ENCODE assay signal across 7 cellular contexts in genomic region chr12:98597313-98597712, GRCh38. TPM values are rescaled to one million over a fixed set of nuclear protein-coding genes. Genes with fewer than 3 reads are reported as not detected.
DNase-seq lines count a peak whose midpoint lies in the region; ATAC-seq, FAIRE-seq and TF ChIP-seq lines count a peak whose summit lies in the region.
"Not testable (repeated sequence)": the region's sequence is repeated elsewhere in the genome, so short reads cannot be mapped to it uniquely, and the experiment has no call there.

No MANE protein-coding gene starts in this region.

- not testable (repeated sequence) for H3F3A ChIP-seq in Loucy (ENCODE audit: low read depth)

- peaks cover 23% of the 10 kb centered on the region for H3K4me1 Mint-ChIP-seq in activated CD4-positive, alpha-beta T cell treated with anti-CD3 and anti-CD28 coated beads for 36 hours
- H3K4me1 Mint-ChIP-seq in activated naive CD4-positive, alpha-beta T cell treated with anti-CD3 and anti-CD28 coated beads, Interleukin-2, amount 50 U/mL, for 24 hours = peaks cover 34% of the 10 kb centered on the region
- H3K4me1 Mint-ChIP-seq in naive B cell = peaks cover 21 to 31% (median 29%) of the 10 kb centered on the region in 3 donors

- not testable (repeated sequence) for TF ChIP-seq POLR2A in K562 (conservative IDR thresholded peaks at IDR 0.05)

- ATAC-seq in DND-41 (ENCODE audit: insufficient read depth, low read depth); activated CD4-positive, alpha-beta T cell treated with anti-CD3 and anti-CD28 coated beads for 36 hours; K562; naive B cell (ENCODE audit: low read depth in 2 of 2); psoas muscle: not testable (repeated sequence)

- H3K4me3 Mint-ChIP-seq in activated CD4-positive, alpha-beta T cell treated with anti-CD3 and anti-CD28 coated beads for 36 hours = not testable (repeated sequence)
- peak overlapping the region; percentile 70 for H3K4me3 Mint-ChIP-seq in activated naive CD4-positive, alpha-beta T cell treated with anti-CD3 and anti-CD28 coated beads, Interleukin-2, amount 50 U/mL, for 24 hours
- peak overlapping the region in 2 of 8 donors; percentile 15 to 33 for H3K4me3 Mint-ChIP-seq in naive B cell

- H4K20me1 ChIP-seq in DND-41 (ENCODE audit: insufficient read depth, low read length) (peaks cover 42% of the 10 kb centered on the region), Loucy (ENCODE audit: insufficient read depth, low read length, poor library complexity, severe bottlenecking) (peaks cover 75% of the 10 kb centered on the region), K562 (replicated peaks; ENCODE audit: control insufficient read depth, insufficient read depth, low read length) (peaks cover 29% of the 10 kb centered on the region)

- not testable (repeated sequence) for H3K9ac ChIP-seq in DND-41 (ENCODE audit: low read depth, low read length); K562 (ENCODE audit: insufficient read depth in 1 of 2, low read depth in 2 of 2, low read length in 2 of 2)
- H3K9ac ChIP-seq in Loucy (ENCODE audit: low read depth, low read length, poor library complexity, severe bottlenecking) = peak overlapping the region; percentile 99

- not testable (repeated sequence) for BruUV-seq in K562 (replicated peaks; lab: Mats Ljungman, UMichigan)

- in situ Hi-C loops in K562 (cut with MboI) = not testable (repeated sequence)

- intact Hi-C loops in activated CD4-positive, alpha-beta T cell treated with anti-CD3 and anti-CD28 coated beads for 36 hours (cut with DNase I, micrococcal nuclease) = loop anchor here (2.0 to 10.0 kb wide), 2 partner anchors 53 to 69 kb away; no protein-coding TSS in a partner anchor
- intact Hi-C loops in K562 (cut with micrococcal nuclease); psoas muscle (cut with DNase I): not testable (repeated sequence)

- peaks cover 51% of the 10 kb centered on the region for H3K79me2 ChIP-seq in DND-41 (ENCODE audit: insufficient read depth, low read length)
- peaks cover 75% of the 10 kb centered on the region for H3K79me2 ChIP-seq in Loucy (ENCODE audit: insufficient read depth, low read length)
- peaks cover 69% of the 10 kb centered on the region for H3K79me2 ChIP-seq in K562 (ENCODE audit: control insufficient read depth, insufficient read depth, low read length)

- H3K36me3 ChIP-seq in DND-41 (ENCODE audit: insufficient read depth, low read length) (peaks cover 79% of the 10 kb centered on the region), Loucy (ENCODE audit: insufficient read depth, low read length) (peaks cover 65% of the 10 kb centered on the region), K562 (ENCODE audit: control insufficient read depth, insufficient read depth, low read length) (peaks cover 85% of the 10 kb centered on the region), psoas muscle (ENCODE audit: insufficient read depth in 1 of 2, low read depth in 1 of 2) (peaks cover 21 to 73% of the 10 kb centered on the region in 2 donors)

- H3K27me3 Mint-ChIP-seq in activated CD4-positive, alpha-beta T cell treated with anti-CD3 and anti-CD28 coated beads for 36 hours; activated naive CD4-positive, alpha-beta T cell treated with anti-CD3 and anti-CD28 coated beads, Interleukin-2, amount 50 U/mL, for 24 hours; naive B cell: not testable (repeated sequence)

- not testable (repeated sequence) for FAIRE-seq in K562 (lab: Jason Lieb, UNC)

- CTCF ChIA-PET in activated CD4-positive, alpha-beta T cell treated with anti-CD3 and anti-CD28 coated beads for 36 hours (lab: Charles Lee) = interaction anchor here (1.2 kb wide), 1 partner anchor 174 kb away, joined by 3 read pairs; no protein-coding TSS in a partner anchor
- CTCF ChIA-PET in K562 (lab: Yijun Ruan, JAX; ENCODE audit: low intra/inter-chr PET ratio) = not testable (repeated sequence)

- H3K27me3 ChIP-seq in DND-41 (ENCODE audit: insufficient read depth, low read length, poor library complexity); Loucy (ENCODE audit: insufficient read depth, low read length, poor library complexity, severe bottlenecking); K562 (ENCODE audit: control insufficient read depth in 2 of 2, insufficient read depth in 2 of 2, low read length in 2 of 2); psoas muscle (ENCODE audit: insufficient read depth in 3 of 3, low read length in 2 of 3): not testable (repeated sequence)

- H3K27ac ChIP-seq in DND-41 (ENCODE audit: low read length); K562 (ENCODE audit: extremely low read depth, low read depth, low read length); psoas muscle: not testable (repeated sequence)

- not testable (repeated sequence) for H3K9me3 ChIP-seq in DND-41 (ENCODE audit: insufficient read depth, low read length, severe bottlenecking); Loucy (ENCODE audit: insufficient read depth, low read depth, low read length); K562 (replicated peaks; ENCODE audit: control insufficient read depth, insufficient read depth, low read depth, low read length); psoas muscle

- not testable (repeated sequence) for H3K9me1 ChIP-seq in K562 (ENCODE audit: control insufficient read depth, insufficient read depth, low read length)

- H3K36me3 Mint-ChIP-seq in activated CD4-positive, alpha-beta T cell treated with anti-CD3 and anti-CD28 coated beads for 36 hours (ENCODE audit: low read depth) = peaks cover 71% of the 10 kb centered on the region
- peaks cover 17% of the 10 kb centered on the region for H3K36me3 Mint-ChIP-seq in activated naive CD4-positive, alpha-beta T cell treated with anti-CD3 and anti-CD28 coated beads, Interleukin-2, amount 50 U/mL, for 24 hours
- not testable (repeated sequence) for H3K36me3 Mint-ChIP-seq in naive B cell

- not testable (repeated sequence) for TF ChIP-seq RAD21 in K562 (CRISPR knock-in tag; conservative IDR thresholded peaks at IDR 0.05 in 1 of 2, IDR thresholded peaks at IDR 0.05 in 1 of 2)

- POLR2A ChIA-PET in activated CD4-positive, alpha-beta T cell treated with anti-CD3 and anti-CD28 coated beads for 36 hours (lab: Charles Lee) = interaction anchor here (0.6 kb wide), 1 partner anchor 49 kb away, joined by 3 read pairs; no protein-coding TSS in a partner anchor
- POLR2A ChIA-PET in K562 (lab: Yijun Ruan, JAX) = interaction anchor here (0.6 to 7.2 kb wide), 6 partner anchors 9 to 141 kb away, joined by 3 to 96 read pairs (median 4); no protein-coding TSS in a partner anchor

- TF ChIP-seq EP300 in K562 (IDR thresholded peaks at IDR 0.05; ENCODE audit: low read length) = not testable (repeated sequence)

- not testable (repeated sequence) for TF ChIP-seq CTCF in DND-41 (IDR thresholded peaks at IDR 0.05; ENCODE audit: borderline replicate concordance, extremely low read depth, low read length, poor library complexity, severe bottlenecking); Loucy (conservative IDR thresholded peaks at IDR 0.05; ENCODE audit: low read length); K562 (IDR thresholded peaks at IDR 0.05 in 2 of 3, conservative IDR thresholded peaks at IDR 0.05 in 1 of 3; ENCODE audit: insufficient read depth in 2 of 3, low read depth in 1 of 3, low read length in 3 of 3); psoas muscle (IDR thresholded peaks at IDR 0.05)

- H2AFZ ChIP-seq in DND-41 (ENCODE audit: low read depth, low read length); Loucy (ENCODE audit: low read length); K562 (ENCODE audit: low read depth, low read length): not testable (repeated sequence)

- peak overlapping the region; percentile 82; the same call in 1 of the 2 replicates for H3K4me2 ChIP-seq in DND-41 (ENCODE audit: insufficient read depth, low read length)
- H3K4me2 ChIP-seq in Loucy (ENCODE audit: low read depth, low read length, poor library complexity, severe bottlenecking) = peak overlapping the region; percentile 95
- H3K4me2 ChIP-seq in K562 (ENCODE audit: insufficient read depth, low read length) = not testable (repeated sequence)

- peak overlapping the region; percentile 31 for H3K27ac Mint-ChIP-seq in activated CD4-positive, alpha-beta T cell treated with anti-CD3 and anti-CD28 coated beads for 36 hours
- H3K27ac Mint-ChIP-seq in activated naive CD4-positive, alpha-beta T cell treated with anti-CD3 and anti-CD28 coated beads, Interleukin-2, amount 50 U/mL, for 24 hours = not testable (repeated sequence)
- peak overlapping the region in 4 of 6 donors; percentile 37 to 76 (median 58) for H3K27ac Mint-ChIP-seq in naive B cell

- not testable (repeated sequence) for H3K9me3 Mint-ChIP-seq in activated CD4-positive, alpha-beta T cell treated with anti-CD3 and anti-CD28 coated beads for 36 hours (ENCODE audit: low read depth); activated naive CD4-positive, alpha-beta T cell treated with anti-CD3 and anti-CD28 coated beads, Interleukin-2, amount 50 U/mL, for 24 hours; naive B cell

- DNase-seq in DND-41; activated CD4-positive, alpha-beta T cell treated with anti-CD3 and anti-CD28 coated beads for 36 hours; K562 (ENCODE audit: extremely low read depth in 1 of 4, low spot score in 3 of 4); naive B cell; psoas muscle: not testable (repeated sequence)

- 94% methylated on average over 4 of the region's 5 CpGs for WGBS in K562 (ENCODE audit: insufficient coverage, low coverage, missing lambda C conversion rate)
- 77 to 80% (median 78%) methylated on average over 5 of the region's 5 CpGs for WGBS in psoas muscle, 3 donors

- H3K9me2 ChIP-seq in Loucy (replicated peaks; ENCODE audit: low read depth, low read length) = not testable (repeated sequence)

- not testable (repeated sequence) for H3K4me3 ChIP-seq in DND-41 (ENCODE audit: low read depth in 1 of 2, low read length in 2 of 2); K562
- H3K4me3 ChIP-seq in Loucy (ENCODE audit: low read length, poor library complexity, severe bottlenecking) = peak overlapping the region; percentile 85
- H3K4me3 ChIP-seq in psoas muscle = peak overlapping the region; percentile 98

- peaks cover 29% of the 10 kb centered on the region for H3K4me1 ChIP-seq in DND-41 (ENCODE audit: insufficient read depth, low read length)
- H3K4me1 ChIP-seq in Loucy (ENCODE audit: insufficient read depth, low read length, poor library complexity, severe bottlenecking) = peaks cover 18% of the 10 kb centered on the region
- peaks cover 9 to 11% of the 10 kb centered on the region in 2 experiments; a peak in 4 of 5 replicates for H3K4me1 ChIP-seq in K562 (replicated peaks in 1 of 2; ENCODE audit: control insufficient read depth in 2 of 2, insufficient read depth in 2 of 2, low read length in 2 of 2)
- peaks cover 22% of the 10 kb centered on the region for H3K4me1 ChIP-seq in psoas muscle

RNA-seq across cellular contexts. Expression of gene SLC25A3, which starts 3.8 kb away (rescaled TPM):
- total RNA-seq in activated CD4-positive, alpha-beta T cell treated with anti-CD3 and anti-CD28 coated beads for 36 hours = 100 to 1,000 TPM; 426 to 591 TPM
- total RNA-seq in K562 (2011; cell fraction: chromatin; rRNA removed; ENCODE audit: low replicate concordance) = 311 and 511 TPM in 2 replicates
- 257 and 270 TPM in 2 replicates for total RNA-seq in K562 (2011; cell fraction: nucleolus; rRNA removed)
- 338 and 415 TPM in 2 replicates for total RNA-seq in K562 (2011; cell fraction: nucleoplasm; rRNA removed)
- total RNA-seq in K562 (2014; rRNA removed) (450 and 515 TPM in 2 replicates), K562 (2014; rRNA removed; fragmentation: Illumina TruSeq; extraction: Trizol) (766 and 865 TPM in 2 replicates), K562 (2015; rRNA removed; fragmentation: Illumina TruSeq; extraction: Trizol) (498 and 500 TPM in 2 replicates), K562 (2021) (687 and 693 TPM in 2 replicates), psoas muscle (1,000 to 10,000 TPM in 2 of 4 donors, 100 to 1,000 TPM in 2; 665 to 1,243 (median 857) TPM)
- polyA plus RNA-seq in K562 (2011; rRNA removed) (405 and 419 TPM in 2 replicates), K562 (2014; fragmentation: Illumina TruSeq; extraction: Trizol) (571 and 592 TPM in 2 replicates), K562 (2014; fragmentation: Nextera tagmentation; extraction: Ambion mirVana) (100 to 1,000 TPM; 264 to 309 TPM), K562 (2014; rRNA removed) (449 and 495 TPM in 2 replicates), naive B cell (ENCODE audit: low read depth in 6 of 6) (100 to 1,000 TPM; 183 to 248 (median 211) TPM), psoas muscle (1,000 to 10,000 TPM; 1,136 to 2,071 (median 1,328) TPM)
- 556 and 768 TPM in 2 replicates for polyA plus RNA-seq in K562 (2011; cell fraction: cytosol; rRNA removed)
- polyA plus RNA-seq in K562 (2011; cell fraction: nucleus; rRNA removed) = 515 and 531 TPM in 2 replicates
- polyA plus RNA-seq in K562 (2012) = 638 and 684 TPM in 2 replicates
- 760 and 828 TPM in 2 replicates for polyA minus RNA-seq in K562 (2011; rRNA and poly(A)+ RNA removed)
- polyA minus RNA-seq in K562 (2011; cell fraction: cytosol; rRNA and poly(A)+ RNA removed) = 379 and 409 TPM in 2 replicates
- 181 and 261 TPM in 2 replicates for polyA minus RNA-seq in K562 (2011; cell fraction: nucleus; rRNA and poly(A)+ RNA removed)

RNA-seq across cellular contexts. Expression of gene IKBIP, which starts 47.3 kb away (rescaled TPM):
- 10 to 100 TPM; 20.1 to 27.0 TPM for total RNA-seq in activated CD4-positive, alpha-beta T cell treated with anti-CD3 and anti-CD28 coated beads for 36 hours
- 6.2 and 22.8 TPM in 2 replicates for total RNA-seq in K562 (2011; cell fraction: chromatin; rRNA removed; ENCODE audit: low replicate concordance)
- 6.2 and 7.0 TPM in 2 replicates for total RNA-seq in K562 (2011; cell fraction: nucleolus; rRNA removed)
- total RNA-seq in K562 (2011; cell fraction: nucleoplasm; rRNA removed) = 11.0 and 14.5 TPM in 2 replicates
- total RNA-seq in K562 (2014; rRNA removed) = 14.1 and 14.9 TPM in 2 replicates
- 19.5 and 22.8 TPM in 2 replicates for total RNA-seq in K562 (2014; rRNA removed; fragmentation: Illumina TruSeq; extraction: Trizol)
- 16.5 and 17.8 TPM in 2 replicates for total RNA-seq in K562 (2015; rRNA removed; fragmentation: Illumina TruSeq; extraction: Trizol)
- total RNA-seq in K562 (2021) = 14.9 and 15.4 TPM in 2 replicates
- polyA plus RNA-seq in K562 (2011; rRNA removed) = 12.3 and 16.2 TPM in 2 replicates
- polyA plus RNA-seq in K562 (2011; cell fraction: cytosol; rRNA removed) = 3.1 and 5.1 TPM in 2 replicates
- 2.5 and 2.8 TPM in 2 replicates for polyA plus RNA-seq in K562 (2011; cell fraction: nucleus; rRNA removed)
- polyA plus RNA-seq in K562 (2012) = 12.4 and 14.4 TPM in 2 replicates
- 12.6 and 15.3 TPM in 2 replicates for polyA plus RNA-seq in K562 (2014; fragmentation: Illumina TruSeq; extraction: Trizol)
- polyA plus RNA-seq in K562 (2014; fragmentation: Nextera tagmentation; extraction: Ambion mirVana) = 1 to 10 TPM; 3.3 to 4.9 TPM
- polyA plus RNA-seq in K562 (2014; rRNA removed) = 14.9 and 15.8 TPM in 2 replicates
- 9.7 and 10.4 TPM in 2 replicates for polyA minus RNA-seq in K562 (2011; rRNA and poly(A)+ RNA removed)
- polyA minus RNA-seq in K562 (2011; cell fraction: cytosol; rRNA and poly(A)+ RNA removed) = 4.7 and 4.8 TPM in 2 replicates
- polyA minus RNA-seq in K562 (2011; cell fraction: nucleus; rRNA and poly(A)+ RNA removed) = 2.7 and 3.8 TPM in 2 replicates
- 10 to 100 TPM in 4 of 6 donors, 1 to 10 TPM in 2; 6.9 to 12.1 (median 10.2) TPM for polyA plus RNA-seq in naive B cell (ENCODE audit: low read depth in 6 of 6)
- total RNA-seq in psoas muscle = 1 to 10 TPM; 2.1 to 6.0 (median 3.4) TPM
- polyA plus RNA-seq in psoas muscle = 1 to 10 TPM; 2.8 to 5.1 (median 3.6) TPM

RNA-seq across cellular contexts. Expression of gene APAF1, which starts 47.8 kb away (rescaled TPM):
- 10 to 100 TPM; 16.5 to 17.4 TPM for total RNA-seq in activated CD4-positive, alpha-beta T cell treated with anti-CD3 and anti-CD28 coated beads for 36 hours
- 34.4 and 111 TPM in 2 replicates for total RNA-seq in K562 (2011; cell fraction: chromatin; rRNA removed; ENCODE audit: low replicate concordance)
- total RNA-seq in K562 (2011; cell fraction: nucleolus; rRNA removed) = 13.7 and 18.6 TPM in 2 replicates
- 27.3 and 35.5 TPM in 2 replicates for total RNA-seq in K562 (2011; cell fraction: nucleoplasm; rRNA removed)
- 8.5 and 11.1 TPM in 2 replicates for total RNA-seq in K562 (2014; rRNA removed)
- 15.2 and 18.3 TPM in 2 replicates for total RNA-seq in K562 (2014; rRNA removed; fragmentation: Illumina TruSeq; extraction: Trizol)
- 10.8 TPM in 2 replicates for total RNA-seq in K562 (2015; rRNA removed; fragmentation: Illumina TruSeq; extraction: Trizol)
- total RNA-seq in K562 (2021) = 11.5 and 13.4 TPM in 2 replicates
- 12.4 and 15.7 TPM in 2 replicates for polyA plus RNA-seq in K562 (2011; rRNA removed)
- 5.2 and 7.2 TPM in 2 replicates for polyA plus RNA-seq in K562 (2011; cell fraction: cytosol; rRNA removed)
- 9.1 and 10.9 TPM in 2 replicates for polyA plus RNA-seq in K562 (2011; cell fraction: nucleus; rRNA removed)
- 6.7 and 9.1 TPM in 2 replicates for polyA plus RNA-seq in K562 (2012)
- 8.2 and 9.9 TPM in 2 replicates for polyA plus RNA-seq in K562 (2014; fragmentation: Illumina TruSeq; extraction: Trizol)
- 1 to 10 TPM; 5.1 to 6.5 TPM for polyA plus RNA-seq in K562 (2014; fragmentation: Nextera tagmentation; extraction: Ambion mirVana)
- polyA plus RNA-seq in K562 (2014; rRNA removed) = 7.2 and 8.4 TPM in 2 replicates
- polyA minus RNA-seq in K562 (2011; rRNA and poly(A)+ RNA removed) = 48.2 and 55.6 TPM in 2 replicates
- polyA minus RNA-seq in K562 (2011; cell fraction: cytosol; rRNA and poly(A)+ RNA removed) = 12.2 and 18.2 TPM in 2 replicates
- polyA minus RNA-seq in K562 (2011; cell fraction: nucleus; rRNA and poly(A)+ RNA removed) = 12.1 and 26.7 TPM in 2 replicates
- polyA plus RNA-seq in naive B cell (ENCODE audit: low read depth in 6 of 6) = 10 to 100 TPM in 1 of 6 donors, 1 to 10 TPM in 5; 5.8 to 13.9 (median 7.6) TPM
- 1 to 10 TPM; 4.3 to 6.8 (median 5.3) TPM for total RNA-seq in psoas muscle
- polyA plus RNA-seq in psoas muscle = 10 to 100 TPM in 1 of 3 donors, 1 to 10 TPM in 2; 2.0 to 10.2 (median 2.7) TPM
